In genomic region chr7:89623018-89623672, GRCh38 we compare ENCODE assay signal across 8 cellular contexts.
DNase-seq lines count a peak whose midpoint lies in the region; ATAC-seq and TF ChIP-seq lines count a peak whose summit lies in the region.

No MANE protein-coding gene starts in this region.

- H3K4me1 ChIP-seq in OCI-LY3 (ENCODE audit: low read length) (peaks cover 6% of the 10 kb centered on the region; the same call in 1 of the 2 replicates), endodermal cell (ENCODE audit: control insufficient read depth, insufficient read depth, low read length) (no peaks in the 10 kb centered on the region), mucosa of descending colon (ENCODE audit: low read depth) (no peaks in the 10 kb centered on the region)

- no peak overlapping the region for H2AFZ ChIP-seq in OCI-LY3 (ENCODE audit: low read depth, low read length)

- intact Hi-C loops in mucosa of descending colon (cut with DNase I, micrococcal nuclease): no loop called here

- H3K27me3 ChIP-seq in OCI-LY3 (ENCODE audit: low read depth, low read length) (no peaks in the 10 kb centered on the region), endodermal cell (ENCODE audit: control insufficient read depth, insufficient read depth, low read length, poor library complexity, severe bottlenecking) (no peaks in the 10 kb centered on the region)

- H3K4me3 ChIP-seq in OCI-LY3 (ENCODE audit: low read length) (no peak overlapping the region), endodermal cell (ENCODE audit: low read length) (no peak overlapping the region), mucosa of descending colon (no peak overlapping the region)

- no peaks in the 10 kb centered on the region for H4K20me1 ChIP-seq in OCI-LY3 (ENCODE audit: insufficient read depth, low read length)

- peaks cover 10% of the 10 kb centered on the region for H3K36me3 Mint-ChIP-seq in activated CD4-positive, alpha-beta T cell treated with anti-CD3 and anti-CD28 coated beads, Interleukin-2, amount 10 ng/mL, durations not matched to agents 7 days and 5 days (ENCODE audit: low read depth)
- peaks cover 2% of the 10 kb centered on the region for H3K36me3 Mint-ChIP-seq in endodermal cell (ENCODE audit: low read depth)

- peak; percentile 50 for DNase-seq in activated CD4-positive, alpha-beta T cell treated with anti-CD3 and anti-CD28 coated beads, Interleukin-2, amount 10 ng/mL, durations not matched to agents 7 days and 5 days
- no peak for DNase-seq in activated CD4-positive, alpha-beta T cell treated with anti-CD3 and anti-CD28 coated beads for 4 hours
- peak; percentile 69 for DNase-seq in HT-29 (ENCODE audit: low spot score)
- peak; percentile 59 for DNase-seq in endodermal cell
- peak in 1 of 3 donors; percentile 29 for DNase-seq in mucosa of descending colon

- no peak overlapping the region for H3K4me3 Mint-ChIP-seq in activated CD4-positive, alpha-beta T cell treated with anti-CD3 and anti-CD28 coated beads, Interleukin-2, amount 10 ng/mL, durations not matched to agents 7 days and 5 days
- no peak overlapping the region for H3K4me3 Mint-ChIP-seq in endodermal cell

- peaks cover 3% of the 10 kb centered on the region for H3K27me3 Mint-ChIP-seq in activated CD4-positive, alpha-beta T cell treated with anti-CD3 and anti-CD28 coated beads, Interleukin-2, amount 10 ng/mL, durations not matched to agents 7 days and 5 days
- H3K27me3 Mint-ChIP-seq in endodermal cell (ENCODE audit: insufficient read depth): peaks cover 21% of the 10 kb centered on the region

- H3K27ac Mint-ChIP-seq in activated CD4-positive, alpha-beta T cell treated with anti-CD3 and anti-CD28 coated beads, Interleukin-2, amount 10 ng/mL, durations not matched to agents 7 days and 5 days: peak overlapping the region; percentile 78
- H3K27ac Mint-ChIP-seq in endodermal cell: no peak overlapping the region

- 0% methylated on average over 1 of the region's 1 CpG; no CpG with 5 or more reads in 1 of the 2 experiments for WGBS in endodermal cell (ENCODE audit: insufficient coverage in 1 of 2, insufficient read length in 1 of 2), 2 experiments

- H3K27ac ChIP-seq in OCI-LY3 (ENCODE audit: low read length) (no peak overlapping the region), endodermal cell (ENCODE audit: low read depth, low read length) (no peak overlapping the region)

- TF ChIP-seq CTCF in OCI-LY3 (IDR thresholded peaks at IDR 0.05; ENCODE audit: low read depth, low read length) (peak; percentile 87), endodermal cell (conservative IDR thresholded peaks at IDR 0.05) (peak; percentile 89), mucosa of descending colon (IDR thresholded peaks at IDR 0.05) (peak; percentile 21)

- H3K9ac ChIP-seq in OCI-LY3 (ENCODE audit: low read length): no peak overlapping the region
- no peak overlapping the region for H3K9ac ChIP-seq in endodermal cell (ENCODE audit: extremely low read depth, low read length, poor library complexity, severe bottlenecking)

- H3K9me3 Mint-ChIP-seq in activated CD4-positive, alpha-beta T cell treated with anti-CD3 and anti-CD28 coated beads, Interleukin-2, amount 10 ng/mL, durations not matched to agents 7 days and 5 days: no peaks in the 10 kb centered on the region
- H3K9me3 Mint-ChIP-seq in endodermal cell: peaks cover 19% of the 10 kb centered on the region

- H3K79me2 ChIP-seq in OCI-LY3 (ENCODE audit: low read length): no peaks in the 10 kb centered on the region

- CTCF ChIA-PET in activated CD4-positive, alpha-beta T cell treated with anti-CD3 and anti-CD28 coated beads, Interleukin-2, amount 10 ng/mL, durations not matched to agents 7 days and 5 days (lab: Charles Lee): interaction anchor here (0.8 to 1.1 kb wide), 2 partner anchors 831 to 1380 kb away, joined by 3 read pairs; no protein-coding TSS in a partner anchor

- H3K36me3 ChIP-seq in OCI-LY3 (replicated peaks; ENCODE audit: low read depth, low read length) (no peaks in the 10 kb centered on the region), endodermal cell (ENCODE audit: control insufficient read depth, insufficient read depth, low read length) (no peaks in the 10 kb centered on the region), mucosa of descending colon (ENCODE audit: low read depth) (no peaks in the 10 kb centered on the region)

- no peak overlapping the region for H3K4me2 ChIP-seq in OCI-LY3 (ENCODE audit: low read length)

- POLR2A ChIA-PET in activated CD4-positive, alpha-beta T cell treated with anti-CD3 and anti-CD28 coated beads, Interleukin-2, amount 10 ng/mL, durations not matched to agents 7 days and 5 days (lab: Charles Lee): no interaction called here

- ATAC-seq in GM21619 (IDR thresholded peaks at IDR 0.05; ENCODE audit: unreplicated experiment) (peak; percentile 94), mucosa of descending colon (peak; percentile 69)
- no peak for ATAC-seq in activated CD4-positive, CD25-positive, alpha-beta regulatory T cell treated with anti-CD3 and anti-CD28 coated beads, Interleukin-2, amount 50 U/mL, for 24 hours

- peaks cover 31% of the 10 kb centered on the region for H3K4me1 Mint-ChIP-seq in activated CD4-positive, alpha-beta T cell treated with anti-CD3 and anti-CD28 coated beads, Interleukin-2, amount 10 ng/mL, durations not matched to agents 7 days and 5 days
- H3K4me1 Mint-ChIP-seq in endodermal cell: peaks cover 22% of the 10 kb centered on the region

- H3K9me3 ChIP-seq in OCI-LY3 (ENCODE audit: insufficient read depth, low read length) (no peaks in the 10 kb centered on the region), endodermal cell (ENCODE audit: control insufficient read depth, low read length) (peaks cover 12% of the 10 kb centered on the region), mucosa of descending colon (no peaks in the 10 kb centered on the region)

Comparison
In these comparisons a context has a peak if more than half of its experiments do, and no peak if none do; other contexts are left out.
1. DNase-seq: peak in activated CD4-positive, alpha-beta T cell treated with anti-CD3 and anti-CD28 coated beads, Interleukin-2, amount 10 ng/mL, durations not matched to agents 7 days and 5 days (single experiment), HT-29 (single experiment) and endodermal cell (single experiment); none in activated CD4-positive, alpha-beta T cell treated with anti-CD3 and anti-CD28 coated beads for 4 hours (0 of 2).
2. ATAC-seq: peak in GM21619 (single experiment) and mucosa of descending colon (single experiment); none in activated CD4-positive, CD25-positive, alpha-beta regulatory T cell treated with anti-CD3 and anti-CD28 coated beads, Interleukin-2, amount 50 U/mL, for 24 hours (0 of 2).
3. CTCF ChIP-seq: peak in every context shown above with its lines; median percentile 89 in endodermal cell; 87 in OCI-LY3; 21 in mucosa of descending colon.